Comparison of ENCODE assay signal across 40 cellular contexts in genomic region chr4:70788733-70789132, GRCh38.
"Had no signal": no experiment of that assay in that cellular context is flagged by ENCODE, and none has a peak within 500 bp of the region (broad histone marks: within the 10 kb centered on the region; RNA-seq: fewer than 3 reads in every experiment).

No MANE protein-coding gene starts in this region.

- H3K36me3 ChIP-seq: breast epithelium had no signal

- H3K27me3 Mint-ChIP-seq: activated B cell treated with CpG ODN at 0.5 μM for 24 hours; activated CD4-positive, alpha-beta memory T cell treated with anti-CD3 and anti-CD28 coated beads for 36 hours; activated CD4-positive, alpha-beta T cell treated with anti-CD3 and anti-CD28 coated beads, Interleukin-2, amount 10 ng/mL, durations not matched to agents 24 days and 14 days; activated CD8-positive, alpha-beta T cell treated with anti-CD3 and anti-CD28 coated beads for 36 hours; activated naive CD8-positive, alpha-beta T cell treated with anti-CD3 and anti-CD28 coated beads for 36 hours; activated T-helper 17 cell treated with anti-CD3 and anti-CD28 coated beads, Interleukin-2, amount 50 U/mL, for 72 hours; central memory CD8-positive, alpha-beta T cell had no signal

- H3K4me1 ChIP-seq: body of pancreas, breast epithelium had no signal

- ATAC-seq: activated CD8-positive, alpha-beta T cell treated with anti-CD3 and anti-CD28 coated beads for 36 hours; activated naive CD4-positive, alpha-beta T cell treated with anti-CD3 and anti-CD28 coated beads, Interleukin-2, amount 50 U/mL, for 72 hours; activated T-cell treated with anti-CD3 and anti-CD28 coated beads, Interleukin-2, amount 50 U/mL, for 4 hours; activated T-cell treated with anti-CD3 and anti-CD28 coated beads, Interleukin-2, amount 50 U/mL, for 72 hours; activated T-helper 17 cell treated with anti-CD3 and anti-CD28 coated beads, Interleukin-2, amount 50 U/mL, for 72 hours; body of pancreas had no signal

- H3K9me3 Mint-ChIP-seq: activated B cell treated with CpG ODN at 0.5 μM for 24 hours; activated CD4-positive, alpha-beta memory T cell treated with anti-CD3 and anti-CD28 coated beads for 36 hours; activated CD4-positive, alpha-beta T cell treated with anti-CD3 and anti-CD28 coated beads, Interleukin-2, amount 10 ng/mL, durations not matched to agents 24 days and 14 days; activated CD8-positive, alpha-beta T cell treated with anti-CD3 and anti-CD28 coated beads for 36 hours; activated naive CD4-positive, alpha-beta T cell treated with anti-CD3 and anti-CD28 coated beads for 36 hours; activated naive CD4-positive, alpha-beta T cell treated with anti-CD3 and anti-CD28 coated beads, Interleukin-2, amount 50 U/mL, for 72 hours; activated naive CD8-positive, alpha-beta T cell treated with anti-CD3 and anti-CD28 coated beads for 36 hours; activated T-cell treated with anti-CD3 and anti-CD28 coated beads, Interleukin-2, amount 50 U/mL, for 4 hours; activated T-cell treated with anti-CD3 and anti-CD28 coated beads, Interleukin-2, amount 50 U/mL, for 72 hours; activated T-helper 1 cell treated with anti-CD3 and anti-CD28 coated beads, Interleukin-12 subunit alpha, Interleukin-12 subunit beta, Interleukin-2, Interleukin-4 antibody, amounts not matched to agents 30 ng/mL and 10 ng/mL and 1 ng/mL, durations not matched to agents 14 hours and 24 hours and 36 hours; activated T-helper 17 cell treated with anti-CD3 and anti-CD28 coated beads, Interleukin-2, amount 50 U/mL, for 72 hours; central memory CD8-positive, alpha-beta T cell; T-helper 1 cell treated with Interleukin-12 subunit alpha and Interleukin-12 subunit beta and Interleukin-4 antibody, amounts not matched to agents 30 μg/mL and 1 μg/mL, for 36 hours; T-helper 2 cell treated with Interferon-gamma antibody and Interleukin-4, amounts not matched to agents 5 μg/mL and 100 μg/mL, for 36 hours had no signal

- H3K27ac ChIP-seq: adrenal gland, body of pancreas, brain microvascular endothelial cell, breast epithelium, cardiac muscle cell, VCaP had no signal

- H3K4me1 Mint-ChIP-seq: activated B cell treated with CpG ODN at 0.5 μM for 24 hours; activated naive CD8-positive, alpha-beta T cell treated with anti-CD3 and anti-CD28 coated beads for 36 hours; activated T-helper 17 cell treated with anti-CD3 and anti-CD28 coated beads, Interleukin-2, amount 50 U/mL, for 72 hours; central memory CD8-positive, alpha-beta T cell had no signal

- H3K4me3 ChIP-seq: adrenal gland, body of pancreas, breast epithelium, cardiac muscle cell had no signal

- DNase-seq: activated B cell treated with CpG ODN at 0.5 μM for 24 hours; activated CD4-positive, alpha-beta memory T cell treated with anti-CD3 and anti-CD28 coated beads for 36 hours; activated CD4-positive, alpha-beta T cell treated with anti-CD3 and anti-CD28 coated beads for 4 hours; activated CD4-positive, alpha-beta T cell treated with anti-CD3 and anti-CD28 coated beads, Interleukin-2, amount 10 ng/mL, durations not matched to agents 24 days and 14 days; activated CD4-positive, alpha-beta T cell treated with anti-CD3 and anti-CD28 coated beads, Interleukin-2, amount 50 U/mL, for 1 hour; activated CD4-positive, alpha-beta T cell treated with anti-CD3 and anti-CD28 coated beads, Interleukin-2, amount 50 U/mL, for 4 hours; activated CD4-positive, CD25-positive, alpha-beta regulatory T cell treated with anti-CD3 and anti-CD28 coated beads, Interleukin-2, amount 50 U/mL, for 72 hours; activated CD8-positive, alpha-beta memory T cell treated with anti-CD3 and anti-CD28 coated beads, Interleukin-2, amount 50 U/mL, for 4 hours; activated CD8-positive, alpha-beta T cell treated with anti-CD3 and anti-CD28 coated beads for 36 hours; activated effector memory CD4-positive, alpha-beta T cell treated with anti-CD3 and anti-CD28 coated beads, Interleukin-2, amount 50 U/mL, for 16 hours; activated gamma-delta T cell treated with Interleukin-2 at 50 U/mL for 16 hours; activated naive CD4-positive, alpha-beta T cell; activated naive CD4-positive, alpha-beta T cell treated with anti-CD3 and anti-CD28 coated beads for 36 hours; activated naive CD4-positive, alpha-beta T cell treated with anti-CD3 and anti-CD28 coated beads, Interleukin-2, amount 50 U/mL, for 16 hours; activated naive CD8-positive, alpha-beta T cell treated with anti-CD3 and anti-CD28 coated beads for 36 hours; activated T-cell treated with anti-CD3 and anti-CD28 coated beads for 4 hours; activated T-cell treated with anti-CD3 and anti-CD28 coated beads, Interleukin-2, amount 50 U/mL, for 1 hour; activated T-cell treated with anti-CD3 and anti-CD28 coated beads, Interleukin-2, amount 50 U/mL, for 4 hours; activated T-cell treated with anti-CD3 and anti-CD28 coated beads, Interleukin-2, amount 50 U/mL, for 72 hours; adrenal gland; amniotic stem cell; aorta; body of pancreas; brain microvascular endothelial cell; caudate nucleus; cerebellar nuclear complex; T-helper 1 cell; T-helper 2 cell; T-helper 9 cell had no signal

- H3K4me3 Mint-ChIP-seq: activated B cell treated with CpG ODN at 0.5 μM for 24 hours; activated CD4-positive, alpha-beta memory T cell treated with anti-CD3 and anti-CD28 coated beads for 36 hours; activated CD4-positive, alpha-beta T cell treated with anti-CD3 and anti-CD28 coated beads, Interleukin-2, amount 10 ng/mL, durations not matched to agents 24 days and 14 days; activated CD8-positive, alpha-beta T cell treated with anti-CD3 and anti-CD28 coated beads for 36 hours; activated naive CD4-positive, alpha-beta T cell treated with anti-CD3 and anti-CD28 coated beads for 36 hours; activated naive CD8-positive, alpha-beta T cell treated with anti-CD3 and anti-CD28 coated beads for 36 hours; activated T-cell treated with anti-CD3 and anti-CD28 coated beads, Interleukin-2, amount 50 U/mL, for 4 hours; activated T-cell treated with anti-CD3 and anti-CD28 coated beads, Interleukin-2, amount 50 U/mL, for 72 hours; activated T-helper 1 cell treated with anti-CD3 and anti-CD28 coated beads, Interleukin-12 subunit alpha, Interleukin-12 subunit beta, Interleukin-2, Interleukin-4 antibody, amounts not matched to agents 30 ng/mL and 10 ng/mL and 1 ng/mL, durations not matched to agents 14 hours and 24 hours and 36 hours; activated T-helper 17 cell treated with anti-CD3 and anti-CD28 coated beads, Interleukin-2, amount 50 U/mL, for 72 hours; central memory CD8-positive, alpha-beta T cell; T-helper 1 cell treated with Interleukin-12 subunit alpha and Interleukin-12 subunit beta and Interleukin-4 antibody, amounts not matched to agents 30 μg/mL and 1 μg/mL, for 36 hours; T-helper 2 cell treated with Interferon-gamma antibody and Interleukin-4, amounts not matched to agents 5 μg/mL and 100 μg/mL, for 36 hours had no signal

- FAIRE-seq: astrocyte, TTC549 had no signal

- H3K27me3 ChIP-seq: adrenal gland, body of pancreas, brain microvascular endothelial cell, breast epithelium, cardiac muscle cell had no signal

- H3K27ac Mint-ChIP-seq: activated B cell treated with CpG ODN at 0.5 μM for 24 hours; activated CD4-positive, alpha-beta memory T cell treated with anti-CD3 and anti-CD28 coated beads for 36 hours; activated CD4-positive, alpha-beta T cell treated with anti-CD3 and anti-CD28 coated beads, Interleukin-2, amount 10 ng/mL, durations not matched to agents 24 days and 14 days; activated CD8-positive, alpha-beta T cell treated with anti-CD3 and anti-CD28 coated beads for 36 hours; activated naive CD4-positive, alpha-beta T cell treated with anti-CD3 and anti-CD28 coated beads for 36 hours; activated naive CD4-positive, alpha-beta T cell treated with anti-CD3 and anti-CD28 coated beads, Interleukin-2, amount 50 U/mL, for 72 hours; activated naive CD8-positive, alpha-beta T cell treated with anti-CD3 and anti-CD28 coated beads for 36 hours; activated T-cell treated with anti-CD3 and anti-CD28 coated beads, Interleukin-2, amount 50 U/mL, for 72 hours; activated T-helper 1 cell treated with anti-CD3 and anti-CD28 coated beads, Interleukin-12 subunit alpha, Interleukin-12 subunit beta, Interleukin-2, Interleukin-4 antibody, amounts not matched to agents 30 ng/mL and 10 ng/mL and 1 ng/mL, durations not matched to agents 14 hours and 24 hours and 36 hours; activated T-helper 17 cell treated with anti-CD3 and anti-CD28 coated beads, Interleukin-2, amount 50 U/mL, for 72 hours; T-helper 1 cell treated with Interleukin-12 subunit alpha and Interleukin-12 subunit beta and Interleukin-4 antibody, amounts not matched to agents 30 μg/mL and 1 μg/mL, for 36 hours; T-helper 2 cell treated with Interferon-gamma antibody and Interleukin-4, amounts not matched to agents 5 μg/mL and 100 μg/mL, for 36 hours had no signal
